ENCODE assay signal across 8 cellular contexts in the genomic region with DNA sequence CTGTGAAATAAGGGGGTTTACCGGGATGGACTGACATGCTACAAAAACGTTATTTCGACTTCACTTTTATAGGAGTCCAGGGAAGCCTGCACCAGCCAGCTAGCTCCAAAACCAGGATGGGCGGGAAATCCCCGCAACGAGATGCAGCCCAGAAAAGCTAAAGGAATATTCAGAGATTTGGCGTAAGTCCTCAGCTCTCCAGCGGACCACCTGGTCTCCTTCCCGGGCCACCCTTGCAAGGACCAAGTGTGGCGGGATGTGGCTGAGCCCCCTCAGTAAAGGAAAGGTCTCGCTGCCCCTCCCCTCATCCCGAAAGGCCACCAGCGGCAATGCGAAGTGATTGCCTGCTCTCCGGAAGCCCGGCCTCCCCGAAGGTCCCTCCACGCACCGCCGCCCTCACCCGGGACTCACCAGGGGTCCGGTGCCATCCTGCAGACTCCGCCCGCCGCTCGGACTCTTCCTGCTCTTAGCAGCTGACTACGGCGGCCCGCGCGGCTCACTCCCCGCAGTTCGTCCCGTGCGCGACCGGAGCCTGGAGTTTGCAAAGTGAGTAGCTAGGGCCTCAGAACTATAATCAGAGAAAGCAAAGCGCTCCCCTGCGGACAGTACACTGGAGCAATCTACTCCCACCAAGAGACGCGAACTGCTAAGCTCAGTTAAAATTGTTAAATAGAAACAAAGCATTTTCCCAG. TPM values are rescaled to one million over a fixed set of nuclear protein-coding genes. Genes with fewer than 3 reads are reported as not detected.
DNase-seq lines count a peak whose midpoint lies in the region; ATAC-seq, FAIRE-seq and TF ChIP-seq lines count a peak whose summit lies in the region.

A gene with protein sequence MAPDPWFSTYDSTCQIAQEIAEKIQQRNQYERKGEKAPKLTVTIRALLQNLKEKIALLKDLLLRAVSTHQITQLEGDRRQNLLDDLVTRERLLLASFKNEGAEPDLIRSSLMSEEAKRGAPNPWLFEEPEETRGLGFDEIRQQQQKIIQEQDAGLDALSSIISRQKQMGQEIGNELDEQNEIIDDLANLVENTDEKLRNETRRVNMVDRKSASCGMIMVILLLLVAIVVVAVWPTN (minus strand): TSS at position 440 of the 692 bp plus-strand sequence. CDS start 12 bp downstream, at position 428.

- H3K27ac Mint-ChIP-seq in activated CD4-positive, alpha-beta T cell treated with anti-CD3 and anti-CD28 coated beads, Interleukin-2, amount 10 ng/mL, durations not matched to agents 24 days and 14 days: peak within 1 kb of the TSS; percentile 89

- H3K9me3 ChIP-seq in A549: no peaks in the 10 kb centered on the region

- 0 out of 5 replicates have a peak, but pooled peaks of 1 of the 2 experiments have one; percentile 16 for TF ChIP-seq RAD21 in A549 (conservative IDR thresholded peaks at IDR 0.05 in 1 of 2, IDR thresholded peaks at IDR 0.05 in 1 of 2)

- H3K4me3 Mint-ChIP-seq in activated CD4-positive, alpha-beta T cell treated with anti-CD3 and anti-CD28 coated beads, Interleukin-2, amount 10 ng/mL, durations not matched to agents 24 days and 14 days: peak within 1 kb of the TSS; percentile 99

- H3K4me1 ChIP-seq in A549: peaks cover 15% of the 10 kb centered on the region

- H3K27me3 Mint-ChIP-seq in activated CD4-positive, alpha-beta T cell treated with anti-CD3 and anti-CD28 coated beads, Interleukin-2, amount 10 ng/mL, durations not matched to agents 24 days and 14 days: peaks cover 6% of the 10 kb centered on the region

- peak within 1 kb of the TSS; percentile 88 to 90 for H3K27ac ChIP-seq in A549
- peak within 1 kb of the TSS; percentile 48 to 71 for H3K27ac ChIP-seq in coronary artery

- no peak for TF ChIP-seq EP300 in A549 (IDR thresholded peaks at IDR 0.05)

- peak within 1 kb of the TSS; percentile 93 for H3K4me3 ChIP-seq in A549
- peak within 1 kb of the TSS; percentile 81 for H3K4me3 ChIP-seq in coronary artery

- ATAC-seq in A549 (peak; percentile 89 to 94), HG03095 (IDR thresholded peaks at IDR 0.05; ENCODE audit: unreplicated experiment) (peak; percentile 74), left lobe of liver (peak; percentile 94)

- no peak for FAIRE-seq in A549 (lab: Jason Lieb, UNC)

- POLR2A ChIA-PET in A549 (lab: Yijun Ruan, JAX): interaction anchor here (1.0 to 1.1 kb wide), 2 partner anchors 70 to 408 kb away, joined by 4 to 5 read pairs; a partner anchor contains a TSS

- 1% methylated on average over 41 of the region's 41 CpGs for WGBS in A549 (ENCODE audit: missing lambda C conversion rate)

- H3K36me3 Mint-ChIP-seq in activated CD4-positive, alpha-beta T cell treated with anti-CD3 and anti-CD28 coated beads, Interleukin-2, amount 10 ng/mL, durations not matched to agents 24 days and 14 days (ENCODE audit: low read depth): peaks cover 4% of the 10 kb centered on the region

- CTCF ChIA-PET in A549 (lab: Yijun Ruan, JAX): interaction anchor here (0.5 to 3.4 kb wide), 12 partner anchors 10 to 681 kb away, joined by 3 to 44 read pairs (median 4); no protein-coding TSS in a partner anchor

- peak within 1 kb of the TSS; percentile 85 for H3K4me2 ChIP-seq in A549

- no peak for TF ChIP-seq CTCF in A549 (IDR thresholded peaks at IDR 0.05)
- TF ChIP-seq CTCF in coronary artery (IDR thresholded peaks at IDR 0.05): no peak

- no peaks in the 10 kb centered on the region for H3K9me3 Mint-ChIP-seq in activated CD4-positive, alpha-beta T cell treated with anti-CD3 and anti-CD28 coated beads, Interleukin-2, amount 10 ng/mL, durations not matched to agents 24 days and 14 days

- intact Hi-C loops in activated CD4-positive, alpha-beta T cell treated with anti-CD3 and anti-CD28 coated beads, Interleukin-2, amount 10 ng/mL, durations not matched to agents 24 days and 14 days (cut with micrococcal nuclease): loop anchor here (10.0 kb wide), 1 partner anchor 169 kb away; no protein-coding TSS in a partner anchor

- peak; percentile 86 to 94 for DNase-seq in A549 (ENCODE audit: low read depth in 1 of 2, low spot score in 1 of 2)
- peak; percentile 64 to 86 for DNase-seq in NCI-H524 (lab: John Stamatoyannopoulos, UW)
- DNase-seq in activated CD4-positive, alpha-beta T cell treated with anti-CD3 and anti-CD28 coated beads, Interleukin-2, amount 10 ng/mL, durations not matched to agents 24 days and 14 days: peak; percentile 95
- DNase-seq in coronary artery (ENCODE audit: low spot score): peak; percentile 90
- peak; percentile 95 for DNase-seq in left lobe of liver (ENCODE audit: low spot score)
- peak; percentile 86 to 89 for DNase-seq in stimulated activated CD4-positive, alpha-beta T cell treated with anti-CD3 and anti-CD28 coated beads, Interleukin-2, amount 100 ng/mL, for 24 hours

- TF ChIP-seq POLR2A in A549 (IDR thresholded peaks at IDR 0.05; ENCODE audit: low read length) (peak; percentile 83), GM18526 (IDR thresholded peaks at IDR 0.05; ENCODE audit: extremely low read depth, insufficient read length) (peak; percentile 65)

- H3K4me1 Mint-ChIP-seq in activated CD4-positive, alpha-beta T cell treated with anti-CD3 and anti-CD28 coated beads, Interleukin-2, amount 10 ng/mL, durations not matched to agents 24 days and 14 days: peaks cover 14% of the 10 kb centered on the region

TF ChIP-seq in A549, 52 proteins besides CTCF, POLR2A, EP300 and RAD21 (continues in another document):
- TF ChIP-seq JUN (IDR thresholded peaks at IDR 0.05) (peak; percentile 52 to 87; a peak in 3 of 5 replicates), FOSB (CRISPR knock-in tag; IDR thresholded peaks at IDR 0.05) (no peak), ZSCAN20 (CRISPR knock-in tag; IDR thresholded peaks at IDR 0.05) (no peak), ZC3H11A (IDR thresholded peaks at IDR 0.05) (no peak), HOXB13 (CRISPR knock-in tag; IDR thresholded peaks at IDR 0.05; ENCODE audit: low read depth) (no peak), SREBF2 (IDR thresholded peaks at IDR 0.05) (no peak), TFCP2L1 (CRISPR knock-in tag; IDR thresholded peaks at IDR 0.05) (no peak), HDAC2 (IDR thresholded peaks at IDR 0.05) (no peak), RFX5 (IDR thresholded peaks at IDR 0.05) (0 out of 2 replicates have a peak, but pooled peaks have one; percentile 10), NPAS2 (CRISPR knock-in tag; IDR thresholded peaks at IDR 0.05; ENCODE audit: borderline replicate concordance) (no peak), PHF8 (IDR thresholded peaks at IDR 0.05; ENCODE audit: borderline replicate concordance, low read depth) (peak; percentile 37; the same call in 1 of the 2 replicates), POLR2AphosphoS2 (conservative IDR thresholded peaks at IDR 0.05; ENCODE audit: low read length) (no peak), RARB (CRISPR knock-in tag; IDR thresholded peaks at IDR 0.05) (no peak), EHF (CRISPR knock-in tag; IDR thresholded peaks at IDR 0.05) (no peak), NR3C1 (IDR thresholded peaks at IDR 0.05) (no peak), BHLHE40 (IDR thresholded peaks at IDR 0.05; ENCODE audit: low read depth, low read length) (0 out of 2 replicates have a peak, but pooled peaks have one; percentile 60), MAZ (IDR thresholded peaks at IDR 0.05; ENCODE audit: borderline replicate concordance, low read depth, low read length) (no peak), RCOR1 (IDR thresholded peaks at IDR 0.05; ENCODE audit: low read depth, low read length) (no peak), HOXA7 (CRISPR knock-in tag; IDR thresholded peaks at IDR 0.05) (no peak), HEYL (CRISPR knock-in tag; IDR thresholded peaks at IDR 0.05) (no peak)
- TF ChIP-seq, protein P1, sequence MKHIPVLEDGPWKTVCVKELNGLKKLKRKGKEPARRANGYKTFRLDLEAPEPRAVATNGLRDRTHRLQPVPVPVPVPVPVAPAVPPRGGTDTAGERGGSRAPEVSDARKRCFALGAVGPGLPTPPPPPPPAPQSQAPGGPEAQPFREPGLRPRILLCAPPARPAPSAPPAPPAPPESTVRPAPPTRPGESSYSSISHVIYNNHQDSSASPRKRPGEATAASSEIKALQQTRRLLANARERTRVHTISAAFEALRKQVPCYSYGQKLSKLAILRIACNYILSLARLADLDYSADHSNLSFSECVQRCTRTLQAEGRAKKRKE (CRISPR knock-in tag; IDR thresholded peaks at IDR 0.05; ENCODE audit: low read depth): no peak
- TF ChIP-seq, protein P2, sequence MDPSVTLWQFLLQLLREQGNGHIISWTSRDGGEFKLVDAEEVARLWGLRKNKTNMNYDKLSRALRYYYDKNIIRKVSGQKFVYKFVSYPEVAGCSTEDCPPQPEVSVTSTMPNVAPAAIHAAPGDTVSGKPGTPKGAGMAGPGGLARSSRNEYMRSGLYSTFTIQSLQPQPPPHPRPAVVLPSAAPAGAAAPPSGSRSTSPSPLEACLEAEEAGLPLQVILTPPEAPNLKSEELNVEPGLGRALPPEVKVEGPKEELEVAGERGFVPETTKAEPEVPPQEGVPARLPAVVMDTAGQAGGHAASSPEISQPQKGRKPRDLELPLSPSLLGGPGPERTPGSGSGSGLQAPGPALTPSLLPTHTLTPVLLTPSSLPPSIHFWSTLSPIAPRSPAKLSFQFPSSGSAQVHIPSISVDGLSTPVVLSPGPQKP (IDR thresholded peaks at IDR 0.05; ENCODE audit: low read depth, low read length): no peak
- TF ChIP-seq, protein P3, sequence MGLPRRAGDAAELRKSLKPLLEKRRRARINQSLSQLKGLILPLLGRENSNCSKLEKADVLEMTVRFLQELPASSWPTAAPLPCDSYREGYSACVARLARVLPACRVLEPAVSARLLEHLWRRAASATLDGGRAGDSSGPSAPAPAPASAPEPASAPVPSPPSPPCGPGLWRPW (IDR thresholded peaks at IDR 0.05): no peak

RNA-seq across cellular contexts. Expression of the gene that starts here (rescaled TPM):
- 155 and 168 TPM in 2 replicates for polyA plus RNA-seq in A549 (2011; rRNA removed)
- polyA plus RNA-seq in A549 (2012; cell fraction: cytosol; rRNA removed): 49.7 and 59.4 TPM in 2 replicates
- 11.3 and 20.4 TPM in 2 replicates for polyA plus RNA-seq in A549 (2012; cell fraction: nucleus; rRNA removed)
- 90.6 to 98.5 TPM (median 93.6 TPM) in 3 replicates for polyA plus RNA-seq in A549 (2017; fragmentation: RNase III; extraction: RNeasy Plus Mini Kit Qiagen cat#74134 plus additional on column Dnase treatment)
- polyA minus RNA-seq in A549 (2011; rRNA and poly(A)+ RNA removed): 51.7 and 69.3 TPM in 2 replicates
- 41.5 and 45.9 TPM in 2 replicates for total RNA-seq in activated CD4-positive, alpha-beta T cell treated with anti-CD3 and anti-CD28 coated beads, Interleukin-2, amount 10 ng/mL, durations not matched to agents 24 days and 14 days
- total RNA-seq in left lobe of liver: 28.6 TPM

Comparison
In these comparisons a context has a peak if more than half of its experiments do, and no peak if none do; other contexts are left out.
1. Peak in every context shown above with its lines: DNase-seq, ATAC-seq, H3K4me3 ChIP-seq and H3K27ac ChIP-seq.